ENCODE assay signal across 10 cellular contexts in the genomic region with DNA sequence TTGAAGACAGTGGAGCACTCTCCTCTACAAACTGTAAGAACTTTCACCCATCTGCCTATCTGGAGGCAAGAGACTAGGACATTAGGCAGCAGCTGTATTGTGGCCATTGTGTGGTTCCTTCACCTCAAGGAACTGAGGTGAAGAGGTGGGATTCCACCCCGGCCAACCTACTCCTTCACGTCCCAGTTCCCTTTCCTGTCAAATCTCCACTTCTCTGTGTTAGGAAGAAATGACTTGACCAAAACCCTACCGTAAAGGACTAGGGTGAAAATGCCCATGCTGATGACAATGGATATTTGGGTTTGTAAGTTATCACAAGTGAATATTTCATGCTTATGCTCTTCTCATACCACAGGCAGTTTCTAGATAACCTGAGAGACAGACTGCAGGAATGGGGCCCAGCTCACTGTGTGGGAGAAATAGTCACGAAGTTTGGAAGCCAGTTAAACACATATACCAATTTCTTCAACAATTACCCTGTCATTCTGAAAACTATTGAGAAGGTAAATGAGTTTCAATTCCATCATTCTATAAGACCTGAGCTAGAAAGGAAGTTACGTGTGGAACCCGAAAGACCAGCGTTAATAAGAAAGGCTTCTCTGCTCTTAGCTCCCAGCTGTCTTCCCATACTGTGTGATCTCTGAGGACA.
DNase-seq lines count a peak whose midpoint lies in the region; ATAC-seq and TF ChIP-seq lines count a peak whose summit lies in the region.
"Had no signal": no experiment of that assay in that cellular context is flagged by ENCODE, and none has a peak within 500 bp of the region (broad histone marks: within the 10 kb centered on the region; RNA-seq: fewer than 3 reads in every experiment).

No MANE protein-coding gene starts in this region.

- ATAC-seq in GM21526 (IDR thresholded peaks at IDR 0.05; ENCODE audit: low FRiP score, unreplicated experiment) (peak; percentile 62), HG03097 (IDR thresholded peaks at IDR 0.05; ENCODE audit: low FRiP score, unreplicated experiment) (peak; percentile 62), omental fat pad (ENCODE audit: low FRiP score) (no peak)
- ATAC-seq: Panc1 had no signal

- peak; percentile 11 for DNase-seq in stimulated activated CD4-positive, alpha-beta T cell treated with anti-CD3 and anti-CD28 coated beads, Interleukin-15, amount 100 ng/mL, for 24 hours
- no peak for DNase-seq in stimulated activated CD4-positive, alpha-beta T cell treated with anti-CD3 and anti-CD28 coated beads, Interleukin-12 subunit alpha, Interleukin-12 subunit beta, amount 100 ng/mL, for 4 hours
- DNase-seq in omental fat pad (ENCODE audit: low spot score) (no peak), NCI-H1694 (lab: John Stamatoyannopoulos, UW) (no peak), NCI-H2029 treated with DMSO at 0.1 percent for 48 hours (lab: John Stamatoyannopoulos, UW) (no peak), HUDEP-2 (lab: John Stamatoyannopoulos, UW; ENCODE audit: unreplicated experiment in 76 of 76) (no peak)
- DNase-seq: NCI-H1694 treated with DMSO at 0.1 percent for 48 hours had no signal

- TF ChIP-seq CTCF in omental fat pad (IDR thresholded peaks at IDR 0.05) = no peak
